1 cellular context compared by ENCODE assay signal in genomic region chr14:103551338-103551762, GRCh38.
TF ChIP-seq lines count a peak whose summit lies in the region.

No MANE protein-coding gene starts in this region.

TF ChIP-seq in K562, 482 proteins besides CTCF, POLR2A, EP300 and RAD21:
- no peak for TF ChIP-seq SMARCA5 (IDR thresholded peaks at IDR 0.05)
- TF ChIP-seq POU5F1 (IDR thresholded peaks at IDR 0.05; ENCODE audit: borderline replicate concordance, low read depth, low read length, partially characterized antibody): no peak
- no peak for TF ChIP-seq MCM5 (IDR thresholded peaks at IDR 0.05; ENCODE audit: low read depth)
- no peak for TF ChIP-seq OTX1 (CRISPR knock-in tag; IDR thresholded peaks at IDR 0.05)
- TF ChIP-seq ZFP36 (IDR thresholded peaks at IDR 0.05; ENCODE audit: low read depth, low read length, partially characterized antibody): peak; percentile 71
- TF ChIP-seq RCOR1 (IDR thresholded peaks at IDR 0.05; ENCODE audit: borderline replicate concordance in 1 of 2, low read depth in 2 of 2, low read length in 2 of 2): no peak
